ENCODE assay signal across 9 cellular contexts in the genomic region with DNA sequence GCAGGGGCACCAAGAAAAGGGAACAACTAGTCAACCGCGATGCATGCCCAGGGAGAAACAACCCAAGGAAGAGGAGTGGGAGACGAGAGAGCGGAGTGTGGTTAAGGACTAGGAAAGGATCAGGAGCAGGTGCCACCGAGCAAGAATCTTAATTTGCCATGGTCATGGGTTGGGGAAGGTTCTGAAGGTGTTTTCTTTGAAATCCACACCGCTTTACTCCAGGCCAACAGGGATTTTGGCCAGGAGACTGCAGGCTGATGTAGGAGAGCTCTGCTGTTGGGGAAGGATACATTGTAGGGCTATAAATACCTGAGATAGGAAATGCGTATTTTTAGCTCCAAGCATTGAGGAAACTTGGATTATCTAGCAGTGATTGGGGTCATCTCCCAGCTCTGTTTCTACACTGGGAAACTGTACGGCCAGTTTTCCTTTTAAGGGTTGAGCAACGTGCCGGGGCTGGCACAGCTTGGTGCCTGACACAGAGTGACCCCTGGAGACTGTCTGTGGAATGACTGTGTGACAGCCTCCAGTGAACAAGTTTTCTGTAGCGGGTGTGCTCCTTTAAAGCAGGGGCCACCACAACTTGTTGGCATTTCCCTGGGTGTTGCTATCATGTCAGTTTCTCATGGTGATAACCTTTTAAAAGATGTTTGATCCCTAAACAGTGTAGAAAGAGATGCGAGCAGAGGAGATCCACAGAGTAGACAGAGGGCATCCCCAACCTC. TPM values are rescaled to one million over a fixed set of nuclear protein-coding genes. Genes with fewer than 3 reads are reported as not detected.
A peak's percentile ranks its signal among the peaks of the same experiment; 100 is the strongest.
DNase-seq lines count a peak whose midpoint lies in the region; ATAC-seq and TF ChIP-seq lines count a peak whose summit lies in the region.
"Had no signal": no experiment of that assay in that cellular context is flagged by ENCODE, and none has a peak within 500 bp of the region (broad histone marks: within the 10 kb centered on the region; RNA-seq: fewer than 3 reads in every experiment).

No MANE protein-coding gene starts in this region.

- H3K4me3 ChIP-seq in LNCaP clone FGC (ENCODE audit: low read depth, low read length) (no peak overlapping the region), endodermal cell (ENCODE audit: low read length) (no peak overlapping the region)

- TF ChIP-seq CTCF in LNCaP clone FGC (IDR thresholded peaks at IDR 0.05; ENCODE audit: control insufficient read depth, extremely low read depth, insufficient read depth), result peak; percentile 89
- TF ChIP-seq CTCF in endodermal cell (conservative IDR thresholded peaks at IDR 0.05), result peak; percentile 76
- peak; percentile 33 to 53 (median 48) for TF ChIP-seq CTCF in nephron (IDR thresholded peaks at IDR 0.05; ENCODE audit: unreplicated experiment in 3 of 3)

- ATAC-seq in HG03025 (IDR thresholded peaks at IDR 0.05; ENCODE audit: low FRiP score, unreplicated experiment) (no peak), HG03378 (IDR thresholded peaks at IDR 0.05; ENCODE audit: unreplicated experiment) (no peak)
- no peak for ATAC-seq in activated T-cell treated with anti-CD3 and anti-CD28 coated beads, Interleukin-2, amount 50 U/mL, for 4 hours

- no peak overlapping the region for H3K27ac ChIP-seq in endodermal cell (ENCODE audit: low read depth, low read length)

- DNase-seq in C1 segment of cervical spinal cord (lab: John Stamatoyannopoulos, UW) (peak in 9 of 14 donors; percentile 9 to 46 (median 31)), LNCaP clone FGC (ENCODE audit: low read depth) (peak; percentile 1), endodermal cell (peak; percentile 73), T1000 (lab: John Stamatoyannopoulos, UW) (no peak)
- no peak for DNase-seq in activated T-cell treated with anti-CD3 and anti-CD28 coated beads, Interleukin-2, amount 50 U/mL, for 4 hours
- DNase-seq: EL had no signal

- no peak overlapping the region for H3K4me3 Mint-ChIP-seq in endodermal cell
- H3K4me3 Mint-ChIP-seq in nephron, result no peak overlapping the region
- no peak overlapping the region for H3K4me3 Mint-ChIP-seq in activated T-cell treated with anti-CD3 and anti-CD28 coated beads, Interleukin-2, amount 50 U/mL, for 4 hours

- H3K4me1 Mint-ChIP-seq in endodermal cell (no peaks in the 10 kb centered on the region), nephron (peaks cover 12% of the 10 kb centered on the region)
- no peaks in the 10 kb centered on the region for H3K4me1 Mint-ChIP-seq in activated T-cell treated with anti-CD3 and anti-CD28 coated beads, Interleukin-2, amount 50 U/mL, for 4 hours (ENCODE audit: low read depth)

- no peaks in the 10 kb centered on the region for H3K36me3 Mint-ChIP-seq in endodermal cell (ENCODE audit: low read depth)
- H3K36me3 Mint-ChIP-seq in nephron (ENCODE audit: low read depth), result no peaks in the 10 kb centered on the region
- H3K36me3 Mint-ChIP-seq in activated T-cell treated with anti-CD3 and anti-CD28 coated beads, Interleukin-2, amount 50 U/mL, for 4 hours (ENCODE audit: insufficient read depth), result no peaks in the 10 kb centered on the region

- H3K9me3 Mint-ChIP-seq in endodermal cell, result no peaks in the 10 kb centered on the region
- H3K9me3 Mint-ChIP-seq in nephron, result no peaks in the 10 kb centered on the region
- H3K9me3 Mint-ChIP-seq in activated T-cell treated with anti-CD3 and anti-CD28 coated beads, Interleukin-2, amount 50 U/mL, for 4 hours, result peaks cover 5% of the 10 kb centered on the region

- no peaks in the 10 kb centered on the region for H3K4me1 ChIP-seq in endodermal cell (ENCODE audit: control insufficient read depth, insufficient read depth, low read length)

- WGBS in endodermal cell (ENCODE audit: insufficient coverage in 1 of 2, insufficient read length in 1 of 2), 2 experiments, result 78 to 80% methylated on average over 10 to 12 of the region's 12 CpGs

- no peak overlapping the region for H3K27ac Mint-ChIP-seq in endodermal cell
- H3K27ac Mint-ChIP-seq in nephron, result no peak overlapping the region

- no peak overlapping the region for H3K9ac ChIP-seq in endodermal cell (ENCODE audit: extremely low read depth, low read length, poor library complexity, severe bottlenecking)

- no peaks in the 10 kb centered on the region for H3K36me3 ChIP-seq in endodermal cell (ENCODE audit: control insufficient read depth, insufficient read depth, low read length)

- no peaks in the 10 kb centered on the region for H3K9me3 ChIP-seq in endodermal cell (ENCODE audit: control insufficient read depth, low read length)

- no peaks in the 10 kb centered on the region for H3K27me3 ChIP-seq in endodermal cell (ENCODE audit: control insufficient read depth, insufficient read depth, low read length, poor library complexity, severe bottlenecking)

- H3K27me3 Mint-ChIP-seq in endodermal cell (ENCODE audit: insufficient read depth) (no peaks in the 10 kb centered on the region), nephron (ENCODE audit: low read depth) (peaks cover 16% of the 10 kb centered on the region)
- H3K27me3 Mint-ChIP-seq in activated T-cell treated with anti-CD3 and anti-CD28 coated beads, Interleukin-2, amount 50 U/mL, for 4 hours (ENCODE audit: low read depth), result peaks cover 3% of the 10 kb centered on the region

RNA-seq across cellular contexts. Expression of a gene that starts 34.2 kb away (rescaled TPM):
- not detected for total RNA-seq in endodermal cell
- 5.0 TPM for polyA plus RNA-seq in endodermal cell (2013, experiment 1 of 2)
- 4.8 TPM for polyA plus RNA-seq in endodermal cell (2013, experiment 2 of 2)
- total RNA-seq in activated T-cell treated with anti-CD3 and anti-CD28 coated beads, Interleukin-2, amount 50 U/mL, for 4 hours, result not detected

Comparison
In these comparisons a context has a peak if more than half of its experiments do, and no peak if none do; other contexts are left out.
1. DNase-seq: peak in C1 segment of cervical spinal cord (9 of 14), LNCaP clone FGC (single experiment) and endodermal cell (single experiment); none in T1000 (single experiment) and activated T-cell treated with anti-CD3 and anti-CD28 coated beads, Interleukin-2, amount 50 U/mL, for 4 hours (single experiment).
2. Peak in every context shown above with its lines, with median percentiles within 50 percentile points of each other: CTCF ChIP-seq.